11 cellular contexts compared by ENCODE assay signal in the genomic region with DNA sequence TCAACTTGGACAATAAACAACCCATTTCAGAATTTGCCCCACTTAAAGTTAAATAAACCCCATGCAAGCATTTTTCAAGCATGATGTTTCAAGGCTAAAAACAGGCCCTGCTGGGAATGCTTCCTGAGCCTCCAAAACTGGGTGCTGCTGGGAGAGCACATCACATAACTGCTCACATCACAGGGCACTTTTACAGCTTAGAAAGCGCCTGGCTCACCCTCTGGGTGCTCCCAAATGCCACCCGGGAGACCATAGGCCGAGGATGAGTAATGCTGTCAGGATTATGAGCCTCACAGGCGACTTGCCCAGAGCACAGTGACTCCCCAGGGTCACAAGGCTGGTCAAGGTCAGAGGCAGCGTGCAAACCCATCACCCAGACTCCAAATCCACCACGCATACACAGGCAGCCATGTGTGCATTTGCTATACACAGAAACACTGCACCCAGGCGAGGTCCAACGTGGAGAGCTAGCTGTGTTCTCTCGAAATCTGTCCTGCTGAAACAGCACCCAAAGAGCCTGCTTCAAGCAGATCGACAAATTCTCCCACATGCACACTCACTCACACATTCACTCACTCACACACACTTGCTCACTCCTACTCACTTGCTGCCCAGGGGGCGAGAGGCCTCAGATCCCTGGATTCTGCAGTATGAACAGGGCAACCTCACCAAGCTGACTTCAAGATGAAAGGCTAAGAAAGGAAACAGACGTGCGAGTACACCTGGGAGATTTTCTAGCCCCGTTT. TPM values are rescaled to one million over a fixed set of nuclear protein-coding genes. Genes with fewer than 3 reads are reported as not detected.
A peak's percentile ranks its signal among the peaks of the same experiment; 100 is the strongest.
DNase-seq lines count a peak whose midpoint lies in the region; ATAC-seq, FAIRE-seq and TF ChIP-seq lines count a peak whose summit lies in the region.
"Had no signal": no experiment of that assay in that cellular context is flagged by ENCODE, and none has a peak within 500 bp of the region (broad histone marks: within the 10 kb centered on the region; RNA-seq: fewer than 3 reads in every experiment).

No MANE protein-coding gene starts in this region.

- H3K9me3 Mint-ChIP-seq in activated CD8-positive, alpha-beta T cell treated with anti-CD3 and anti-CD28 coated beads, Interleukin-2, amount 10 ng/mL, durations not matched to agents 7 days and 5 days (ENCODE audit: insufficient read depth) = no peaks in the 10 kb centered on the region
- peaks cover 2% of the 10 kb centered on the region for H3K9me3 Mint-ChIP-seq in glutamatergic neuron (ENCODE audit: unreplicated experiment)
- H3K9me3 Mint-ChIP-seq in CD4-positive, alpha-beta T cell = no peaks in the 10 kb centered on the region

- no peak overlapping the region for H3K4me3 Mint-ChIP-seq in activated CD8-positive, alpha-beta T cell treated with anti-CD3 and anti-CD28 coated beads, Interleukin-2, amount 10 ng/mL, durations not matched to agents 7 days and 5 days
- peak overlapping the region; percentile 13 for H3K4me3 Mint-ChIP-seq in glutamatergic neuron (ENCODE audit: unreplicated experiment)
- no peak overlapping the region for H3K4me3 Mint-ChIP-seq in CD4-positive, alpha-beta T cell

- POLR2A ChIA-PET in activated CD8-positive, alpha-beta T cell treated with anti-CD3 and anti-CD28 coated beads, Interleukin-2, amount 10 ng/mL, durations not matched to agents 7 days and 5 days (lab: Charles Lee) = no interaction called here
- POLR2A ChIA-PET in CD4-positive, alpha-beta T cell (lab: Charles Lee) = no interaction called here

- no peaks in the 10 kb centered on the region for H3K27me3 ChIP-seq in CD4-positive, alpha-beta T cell (ENCODE audit: control insufficient read depth, insufficient read depth, low read length)

- peak overlapping the region; percentile 71 for H3K27ac Mint-ChIP-seq in activated CD8-positive, alpha-beta T cell treated with anti-CD3 and anti-CD28 coated beads, Interleukin-2, amount 10 ng/mL, durations not matched to agents 7 days and 5 days
- H3K27ac Mint-ChIP-seq in glutamatergic neuron (ENCODE audit: unreplicated experiment) = no peak overlapping the region
- no peak overlapping the region for H3K27ac Mint-ChIP-seq in CD4-positive, alpha-beta T cell

- H3K27ac ChIP-seq in CD4-positive, alpha-beta T cell (ENCODE audit: low read depth, low read length) = no peak overlapping the region
- H3K27ac ChIP-seq: epithelial cell of prostate had no signal

- intact Hi-C loops in sciatic nerve (cut with DNase I) (no loop called here), posterior cingulate gyrus (cut with DNase I) (no loop called here)
- intact Hi-C loops in CD4-positive, alpha-beta T cell (cut with DNase I, micrococcal nuclease) = no loop called here

- peak; percentile 5 for FAIRE-seq in GM12892 (lab: Jason Lieb, UNC)

- peaks cover 31% of the 10 kb centered on the region for H3K36me3 Mint-ChIP-seq in activated CD8-positive, alpha-beta T cell treated with anti-CD3 and anti-CD28 coated beads, Interleukin-2, amount 10 ng/mL, durations not matched to agents 7 days and 5 days (ENCODE audit: low read depth)
- no peaks in the 10 kb centered on the region for H3K36me3 Mint-ChIP-seq in glutamatergic neuron (ENCODE audit: unreplicated experiment)
- H3K36me3 Mint-ChIP-seq in CD4-positive, alpha-beta T cell (ENCODE audit: low read depth) = no peaks in the 10 kb centered on the region

- TF ChIP-seq CTCF in glutamatergic neuron (IDR thresholded peaks at IDR 0.05; ENCODE audit: partially characterized antibody, unreplicated experiment) = no peak
- no peak for TF ChIP-seq CTCF in CD4-positive, alpha-beta T cell (IDR thresholded peaks at IDR 0.05)

- ATAC-seq in activated CD8-positive, alpha-beta T cell treated with anti-CD3 and anti-CD28 coated beads, Interleukin-2, amount 10 ng/mL, durations not matched to agents 7 days and 5 days = no peak
- ATAC-seq in sciatic nerve = peak; percentile 4
- no peak for ATAC-seq in CD4-positive, alpha-beta T cell (ENCODE audit: poor library complexity)

- H3K9me3 ChIP-seq in CD4-positive, alpha-beta T cell (ENCODE audit: control insufficient read depth, low read length) = no peaks in the 10 kb centered on the region

- TF ChIP-seq POLR2A in GM12892 (IDR thresholded peaks at IDR 0.05; ENCODE audit: low read depth, low read length) = no peak

- H3K4me1 Mint-ChIP-seq in activated CD8-positive, alpha-beta T cell treated with anti-CD3 and anti-CD28 coated beads, Interleukin-2, amount 10 ng/mL, durations not matched to agents 7 days and 5 days (ENCODE audit: low read depth) = peaks cover 48% of the 10 kb centered on the region
- H3K4me1 Mint-ChIP-seq in glutamatergic neuron (ENCODE audit: low read depth, unreplicated experiment) = peaks cover 15% of the 10 kb centered on the region
- H3K4me1 Mint-ChIP-seq in CD4-positive, alpha-beta T cell (ENCODE audit: low read depth) = peaks cover 11% of the 10 kb centered on the region

- DNase-seq in GM12892 (ENCODE audit: insufficient read length) = no peak
- no peak for DNase-seq in activated CD8-positive, alpha-beta T cell treated with anti-CD3 and anti-CD28 coated beads, Interleukin-2, amount 10 ng/mL, durations not matched to agents 7 days and 5 days
- DNase-seq in glutamatergic neuron = no peak
- no peak for DNase-seq in sciatic nerve (ENCODE audit: low spot score)
- DNase-seq in NCI-H446 (lab: John Stamatoyannopoulos, UW) = no peak
- no peak for DNase-seq in CD4-positive, alpha-beta T cell
- no peak for DNase-seq in posterior cingulate gyrus
- DNase-seq in NCI-H1694 treated with DMSO at 0.1 percent for 48 hours (lab: John Stamatoyannopoulos, UW) = no peak
- DNase-seq: activated effector memory CD4-positive, alpha-beta T cell treated with anti-CD3 and anti-CD28 coated beads, Interleukin-2, amount 50 U/mL, for 16 hours; DMS79 had no signal

- H3K27me3 Mint-ChIP-seq in activated CD8-positive, alpha-beta T cell treated with anti-CD3 and anti-CD28 coated beads, Interleukin-2, amount 10 ng/mL, durations not matched to agents 7 days and 5 days (ENCODE audit: low read depth) = no peaks in the 10 kb centered on the region
- peaks cover 10% of the 10 kb centered on the region for H3K27me3 Mint-ChIP-seq in glutamatergic neuron (ENCODE audit: unreplicated experiment)
- no peaks in the 10 kb centered on the region for H3K27me3 Mint-ChIP-seq in CD4-positive, alpha-beta T cell

- CTCF ChIA-PET in activated CD8-positive, alpha-beta T cell treated with anti-CD3 and anti-CD28 coated beads, Interleukin-2, amount 10 ng/mL, durations not matched to agents 7 days and 5 days (lab: Charles Lee) = interaction anchor here (1.3 to 1.9 kb wide), 3 partner anchors 57 to 82 kb away, joined by 3 to 6 read pairs (median 4); no protein-coding TSS in a partner anchor
- CTCF ChIA-PET in CD4-positive, alpha-beta T cell (lab: Charles Lee) = no interaction called here

RNA-seq across cellular contexts. Expression of gene ITPK1, which starts 58.7 kb away (rescaled TPM):
- 22.0 TPM for polyA plus RNA-seq in GM12892 (2012; ENCODE audit: missing spikeins)
- 100 to 1,000 TPM; 103 to 107 TPM for total RNA-seq in activated CD8-positive, alpha-beta T cell treated with anti-CD3 and anti-CD28 coated beads, Interleukin-2, amount 10 ng/mL, durations not matched to agents 7 days and 5 days
- 132 TPM for total RNA-seq in glutamatergic neuron (ENCODE audit: unreplicated experiment)
- 118 TPM for total RNA-seq in sciatic nerve
- total RNA-seq in CD4-positive, alpha-beta T cell = 10 to 100 TPM; 19.0 to 20.6 TPM
